Comparison of ENCODE assay signal across 3 cellular contexts in the genomic region with DNA sequence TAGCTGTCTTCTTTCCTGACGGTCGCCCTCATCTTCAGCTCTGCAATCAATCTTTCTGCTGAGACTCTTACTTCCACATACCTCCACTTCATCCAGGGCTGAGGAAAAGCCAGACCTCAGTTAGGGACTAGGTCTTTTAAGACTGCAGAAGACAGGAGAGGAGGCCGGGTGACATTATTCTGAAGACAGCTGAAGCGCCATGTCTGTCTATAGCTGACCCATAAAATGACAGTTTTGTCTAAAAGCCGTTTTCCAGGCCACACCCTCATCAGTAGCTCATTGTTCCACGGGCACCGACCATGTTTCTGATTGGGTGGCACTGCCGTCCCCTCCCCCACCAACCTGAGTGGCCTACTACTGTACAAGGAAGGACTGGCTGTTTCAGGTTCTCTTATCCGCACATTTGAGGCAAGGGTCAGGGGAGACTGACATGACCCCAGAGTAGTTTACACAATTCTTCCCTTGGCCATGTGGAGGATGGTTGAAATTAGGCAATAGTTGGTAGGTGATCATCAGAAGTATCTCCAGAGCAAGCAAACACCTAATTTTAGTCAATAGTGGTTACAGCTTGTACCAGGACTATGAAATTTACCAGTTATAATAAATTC.
TF ChIP-seq lines count a peak whose summit lies in the region.

A gene with protein sequence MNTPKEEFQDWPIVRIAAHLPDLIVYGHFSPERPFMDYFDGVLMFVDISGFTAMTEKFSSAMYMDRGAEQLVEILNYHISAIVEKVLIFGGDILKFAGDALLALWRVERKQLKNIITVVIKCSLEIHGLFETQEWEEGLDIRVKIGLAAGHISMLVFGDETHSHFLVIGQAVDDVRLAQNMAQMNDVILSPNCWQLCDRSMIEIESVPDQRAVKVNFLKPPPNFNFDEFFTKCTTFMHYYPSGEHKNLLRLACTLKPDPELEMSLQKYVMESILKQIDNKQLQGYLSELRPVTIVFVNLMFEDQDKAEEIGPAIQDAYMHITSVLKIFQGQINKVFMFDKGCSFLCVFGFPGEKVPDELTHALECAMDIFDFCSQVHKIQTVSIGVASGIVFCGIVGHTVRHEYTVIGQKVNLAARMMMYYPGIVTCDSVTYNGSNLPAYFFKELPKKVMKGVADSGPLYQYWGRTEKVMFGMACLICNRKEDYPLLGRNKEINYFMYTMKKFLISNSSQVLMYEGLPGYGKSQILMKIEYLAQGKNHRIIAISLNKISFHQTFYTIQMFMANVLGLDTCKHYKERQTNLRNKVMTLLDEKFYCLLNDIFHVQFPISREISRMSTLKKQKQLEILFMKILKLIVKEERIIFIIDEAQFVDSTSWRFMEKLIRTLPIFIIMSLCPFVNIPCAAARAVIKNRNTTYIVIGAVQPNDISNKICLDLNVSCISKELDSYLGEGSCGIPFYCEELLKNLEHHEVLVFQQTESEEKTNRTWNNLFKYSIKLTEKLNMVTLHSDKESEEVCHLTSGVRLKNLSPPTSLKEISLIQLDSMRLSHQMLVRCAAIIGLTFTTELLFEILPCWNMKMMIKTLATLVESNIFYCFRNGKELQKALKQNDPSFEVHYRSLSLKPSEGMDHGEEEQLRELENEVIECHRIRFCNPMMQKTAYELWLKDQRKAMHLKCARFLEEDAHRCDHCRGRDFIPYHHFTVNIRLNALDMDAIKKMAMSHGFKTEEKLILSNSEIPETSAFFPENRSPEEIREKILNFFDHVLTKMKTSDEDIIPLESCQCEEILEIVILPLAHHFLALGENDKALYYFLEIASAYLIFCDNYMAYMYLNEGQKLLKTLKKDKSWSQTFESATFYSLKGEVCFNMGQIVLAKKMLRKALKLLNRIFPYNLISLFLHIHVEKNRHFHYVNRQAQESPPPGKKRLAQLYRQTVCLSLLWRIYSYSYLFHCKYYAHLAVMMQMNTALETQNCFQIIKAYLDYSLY (N-terminal part only) (minus strand): TSS at position 240 of the 608 bp plus-strand sequence. CDS start 8,994 bp downstream, outside the sequence.

TF ChIP-seq in WTC11, 78 proteins besides CTCF, POLR2A, EP300 and RAD21:
- TF ChIP-seq ELF4 (CRISPR knock-in tag; IDR thresholded peaks at IDR 0.05; ENCODE audit: low read depth) (no peak), ZNF416 (CRISPR knock-in tag; IDR thresholded peaks at IDR 0.05) (no peak), TCF7 (CRISPR knock-in tag; IDR thresholded peaks at IDR 0.05; ENCODE audit: low read depth) (no peak), ZBTB21 (CRISPR knock-in tag; IDR thresholded peaks at IDR 0.05; ENCODE audit: borderline replicate concordance) (no peak), E2F4 (CRISPR knock-in tag; IDR thresholded peaks at IDR 0.05; ENCODE audit: borderline replicate concordance, low read depth) (no peak), NFYB (CRISPR knock-in tag; conservative IDR thresholded peaks at IDR 0.05; ENCODE audit: low read depth) (no peak), ZNF423 (CRISPR knock-in tag; IDR thresholded peaks at IDR 0.05) (no peak), RELA (CRISPR knock-in tag; IDR thresholded peaks at IDR 0.05; ENCODE audit: borderline replicate concordance) (no peak), FOXK1 (CRISPR knock-in tag; IDR thresholded peaks at IDR 0.05) (no peak), ZNF317 (CRISPR knock-in tag; IDR thresholded peaks at IDR 0.05; ENCODE audit: borderline replicate concordance, low read depth) (no peak), MXD4 (CRISPR knock-in tag; IDR thresholded peaks at IDR 0.05; ENCODE audit: borderline replicate concordance) (no peak), GTF2I (CRISPR knock-in tag; conservative IDR thresholded peaks at IDR 0.05) (no peak)
- TF ChIP-seq, protein P1, sequence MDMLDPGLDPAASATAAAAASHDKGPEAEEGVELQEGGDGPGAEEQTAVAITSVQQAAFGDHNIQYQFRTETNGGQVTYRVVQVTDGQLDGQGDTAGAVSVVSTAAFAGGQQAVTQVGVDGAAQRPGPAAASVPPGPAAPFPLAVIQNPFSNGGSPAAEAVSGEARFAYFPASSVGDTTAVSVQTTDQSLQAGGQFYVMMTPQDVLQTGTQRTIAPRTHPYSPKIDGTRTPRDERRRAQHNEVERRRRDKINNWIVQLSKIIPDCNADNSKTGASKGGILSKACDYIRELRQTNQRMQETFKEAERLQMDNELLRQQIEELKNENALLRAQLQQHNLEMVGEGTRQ (CRISPR knock-in tag; IDR thresholded peaks at IDR 0.05): no peak
- TF ChIP-seq, protein P2, sequence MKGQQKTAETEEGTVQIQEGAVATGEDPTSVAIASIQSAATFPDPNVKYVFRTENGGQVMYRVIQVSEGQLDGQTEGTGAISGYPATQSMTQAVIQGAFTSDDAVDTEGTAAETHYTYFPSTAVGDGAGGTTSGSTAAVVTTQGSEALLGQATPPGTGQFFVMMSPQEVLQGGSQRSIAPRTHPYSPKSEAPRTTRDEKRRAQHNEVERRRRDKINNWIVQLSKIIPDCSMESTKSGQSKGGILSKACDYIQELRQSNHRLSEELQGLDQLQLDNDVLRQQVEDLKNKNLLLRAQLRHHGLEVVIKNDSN (CRISPR knock-in tag; IDR thresholded peaks at IDR 0.05): no peak
- TF ChIP-seq, protein P3, sequence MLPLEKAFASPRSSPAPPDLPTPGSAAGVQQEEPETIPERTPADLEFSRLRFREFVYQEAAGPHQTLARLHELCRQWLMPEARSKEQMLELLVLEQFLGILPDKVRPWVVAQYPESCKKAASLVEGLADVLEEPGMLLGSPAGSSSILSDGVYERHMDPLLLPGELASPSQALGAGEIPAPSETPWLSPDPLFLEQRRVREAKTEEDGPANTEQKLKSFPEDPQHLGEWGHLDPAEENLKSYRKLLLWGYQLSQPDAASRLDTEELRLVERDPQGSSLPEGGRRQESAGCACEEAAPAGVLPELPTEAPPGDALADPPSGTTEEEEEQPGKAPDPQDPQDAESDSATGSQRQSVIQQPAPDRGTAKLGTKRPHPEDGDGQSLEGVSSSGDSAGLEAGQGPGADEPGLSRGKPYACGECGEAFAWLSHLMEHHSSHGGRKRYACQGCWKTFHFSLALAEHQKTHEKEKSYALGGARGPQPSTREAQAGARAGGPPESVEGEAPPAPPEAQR (CRISPR knock-in tag; IDR thresholded peaks at IDR 0.05): no peak

TF ChIP-seq in HepG2, 621 proteins besides CTCF, POLR2A, EP300 and RAD21 (continues in another document):
- TF ChIP-seq KLF16 (CRISPR knock-in tag; IDR thresholded peaks at IDR 0.05) (0 out of 4 replicates have a peak, but pooled peaks of 1 of the 2 experiments have one; percentile 21), TFAP4 (IDR thresholded peaks at IDR 0.05; ENCODE audit: borderline replicate concordance, low read depth) (0 out of 2 replicates have a peak, but pooled peaks have one; percentile 15), ZMYM2 (CRISPR knock-in tag; IDR thresholded peaks at IDR 0.05) (no peak)
- TF ChIP-seq, protein P4, sequence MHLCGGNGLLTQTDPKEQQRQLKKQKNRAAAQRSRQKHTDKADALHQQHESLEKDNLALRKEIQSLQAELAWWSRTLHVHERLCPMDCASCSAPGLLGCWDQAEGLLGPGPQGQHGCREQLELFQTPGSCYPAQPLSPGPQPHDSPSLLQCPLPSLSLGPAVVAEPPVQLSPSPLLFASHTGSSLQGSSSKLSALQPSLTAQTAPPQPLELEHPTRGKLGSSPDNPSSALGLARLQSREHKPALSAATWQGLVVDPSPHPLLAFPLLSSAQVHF (CRISPR knock-in tag; IDR thresholded peaks at IDR 0.05): no peak
- TF ChIP-seq, protein P5, sequence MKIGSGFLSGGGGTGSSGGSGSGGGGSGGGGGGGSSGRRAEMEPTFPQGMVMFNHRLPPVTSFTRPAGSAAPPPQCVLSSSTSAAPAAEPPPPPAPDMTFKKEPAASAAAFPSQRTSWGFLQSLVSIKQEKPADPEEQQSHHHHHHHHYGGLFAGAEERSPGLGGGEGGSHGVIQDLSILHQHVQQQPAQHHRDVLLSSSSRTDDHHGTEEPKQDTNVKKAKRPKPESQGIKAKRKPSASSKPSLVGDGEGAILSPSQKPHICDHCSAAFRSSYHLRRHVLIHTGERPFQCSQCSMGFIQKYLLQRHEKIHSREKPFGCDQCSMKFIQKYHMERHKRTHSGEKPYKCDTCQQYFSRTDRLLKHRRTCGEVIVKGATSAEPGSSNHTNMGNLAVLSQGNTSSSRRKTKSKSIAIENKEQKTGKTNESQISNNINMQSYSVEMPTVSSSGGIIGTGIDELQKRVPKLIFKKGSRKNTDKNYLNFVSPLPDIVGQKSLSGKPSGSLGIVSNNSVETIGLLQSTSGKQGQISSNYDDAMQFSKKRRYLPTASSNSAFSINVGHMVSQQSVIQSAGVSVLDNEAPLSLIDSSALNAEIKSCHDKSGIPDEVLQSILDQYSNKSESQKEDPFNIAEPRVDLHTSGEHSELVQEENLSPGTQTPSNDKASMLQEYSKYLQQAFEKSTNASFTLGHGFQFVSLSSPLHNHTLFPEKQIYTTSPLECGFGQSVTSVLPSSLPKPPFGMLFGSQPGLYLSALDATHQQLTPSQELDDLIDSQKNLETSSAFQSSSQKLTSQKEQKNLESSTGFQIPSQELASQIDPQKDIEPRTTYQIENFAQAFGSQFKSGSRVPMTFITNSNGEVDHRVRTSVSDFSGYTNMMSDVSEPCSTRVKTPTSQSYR (CRISPR knock-in tag; IDR thresholded peaks at IDR 0.05; ENCODE audit: borderline replicate concordance): peak; percentile 95

TF ChIP-seq in SK-N-SH treated with all-trans-retinoic acid at 6 μM for 48 hours, 23 proteins besides CTCF, POLR2A, EP300 and RAD21:
- TF ChIP-seq ESRRG (CRISPR knock-in tag; IDR thresholded peaks at IDR 0.05): no peak
